Comparison of ENCODE assay signal across 15 cellular contexts in genomic region chr17:79754903-79755302, GRCh38. TPM values are rescaled to one million over a fixed set of nuclear protein-coding genes. Genes with fewer than 3 reads are reported as not detected.
"Had no signal": no experiment of that assay in that cellular context is flagged by ENCODE, and none has a peak within 500 bp of the region (broad histone marks: within the 10 kb centered on the region; RNA-seq: fewer than 3 reads in every experiment).

No MANE protein-coding gene starts in this region.

RNA-seq across cellular contexts. Expression of gene ENPP7, which starts 24.2 kb away (rescaled TPM):
- total RNA-seq: cerebellum, colonic mucosa, dermis microvascular lymphatic vessel endothelial cell, endodermal cell, esophagus mucosa, esophagus squamous epithelium, gastrocnemius medialis, glomerular endothelial cell, heart right ventricle, left ventricle myocardium inferior, lung microvascular endothelial cell, mesothelial cell of epicardium, mucosa of descending colon, myocyte had no signal
- polyA plus RNA-seq: heart right ventricle, keratinocyte had no signal
